9 cellular contexts compared by ENCODE assay signal in the genomic region with DNA sequence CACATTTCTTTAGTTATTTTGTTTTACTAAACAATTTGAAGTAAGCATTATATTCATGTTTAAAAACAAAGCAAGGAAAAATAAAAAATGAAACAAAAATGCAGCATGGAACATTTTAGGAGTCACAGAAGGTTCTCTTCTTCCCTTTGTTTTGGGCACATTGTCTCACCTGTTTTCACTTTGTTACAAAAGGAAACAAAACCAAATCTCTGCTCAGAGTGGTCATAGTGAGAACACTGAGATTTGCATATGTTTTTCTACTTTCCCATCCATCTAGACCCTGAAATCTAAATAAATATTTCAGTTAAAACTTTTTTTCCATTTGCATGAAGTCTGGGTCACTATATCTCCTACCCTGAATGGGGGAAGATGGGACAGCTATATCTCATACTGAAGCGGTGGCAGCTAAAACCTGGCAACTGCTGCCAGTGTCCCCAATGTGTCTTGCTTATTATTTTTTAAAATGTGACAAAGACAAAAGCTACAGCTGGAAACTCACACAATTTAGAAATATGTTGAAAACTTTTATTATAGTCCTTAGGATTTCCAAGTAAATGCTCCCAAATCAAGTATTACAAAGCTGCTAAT. TPM values are rescaled to one million over a fixed set of nuclear protein-coding genes. Genes with fewer than 3 reads are reported as not detected.
DNase-seq lines count a peak whose midpoint lies in the region; ATAC-seq, FAIRE-seq and TF ChIP-seq lines count a peak whose summit lies in the region.
"Had no signal": no experiment of that assay in that cellular context is flagged by ENCODE, and none has a peak within 500 bp of the region (broad histone marks: within the 10 kb centered on the region; RNA-seq: fewer than 3 reads in every experiment).

No MANE protein-coding gene starts in this region.

- H3K4me2 ChIP-seq in A549, result peak overlapping the region; percentile 93
- H3K4me2 ChIP-seq in neuronal stem cell (ENCODE audit: insufficient read depth, low read length, poor library complexity, severe bottlenecking), result no peak overlapping the region

- H3K9me3 Mint-ChIP-seq in activated B cell treated with CpG ODN at 0.5 μM for 24 hours, result no peaks in the 10 kb centered on the region

- no peak overlapping the region for H3K18ac ChIP-seq in neuronal stem cell (ENCODE audit: low read length)

- no peak overlapping the region for H3K23ac ChIP-seq in neuronal stem cell (ENCODE audit: low read depth, low read length, poor library complexity)

- DNase-seq in A549 (ENCODE audit: low read depth in 1 of 2, low spot score in 1 of 2) (no peak), activated B cell treated with CpG ODN at 0.5 μM for 24 hours (no peak), kidney (no peak), neuronal stem cell (ENCODE audit: low spot score) (no peak), NCI-H1694 (lab: John Stamatoyannopoulos, UW) (no peak), hypothalamus (lab: John Stamatoyannopoulos, UW) (no peak)
- DNase-seq: NCI-H2171 treated with DMSO at 0.1 percent for 48 hours had no signal

- no peak overlapping the region for H2BK12ac ChIP-seq in neuronal stem cell (ENCODE audit: low read length)

- no peak for TF ChIP-seq RAD21 in A549 (conservative IDR thresholded peaks at IDR 0.05 in 1 of 2, IDR thresholded peaks at IDR 0.05 in 1 of 2)

- H2BK5ac ChIP-seq in neuronal stem cell (ENCODE audit: low read length), result no peak overlapping the region

- H4K91ac ChIP-seq in neuronal stem cell (ENCODE audit: low read depth, low read length, poor library complexity), result no peak overlapping the region

- H3K4me3 ChIP-seq in A549 (peak overlapping the region; percentile 24), kidney (ENCODE audit: low read length in 2 of 2) (peak overlapping the region; percentile 37 to 44), neuronal stem cell (ENCODE audit: low read length in 2 of 2) (no peak overlapping the region)

- H2AK5ac ChIP-seq in neuronal stem cell (ENCODE audit: low read depth, low read length), result no peak overlapping the region

- peaks cover 1% of the 10 kb centered on the region for H3K27me3 Mint-ChIP-seq in activated B cell treated with CpG ODN at 0.5 μM for 24 hours

- peak overlapping the region; percentile 48 for H3K4me3 Mint-ChIP-seq in activated B cell treated with CpG ODN at 0.5 μM for 24 hours

- H3K9me3 ChIP-seq in A549 (no peaks in the 10 kb centered on the region), kidney (ENCODE audit: control insufficient read depth in 1 of 2, low read length in 2 of 2) (no peaks in the 10 kb centered on the region), neuronal stem cell (replicated peaks in 1 of 2; ENCODE audit: control insufficient read depth in 2 of 2, insufficient read depth in 1 of 2, low read depth in 1 of 2, low read length in 2 of 2) (no peaks in the 10 kb centered on the region)

- H2BK15ac ChIP-seq in neuronal stem cell (ENCODE audit: low read length), result no peak overlapping the region

- no peak overlapping the region for H2AFZ ChIP-seq in neuronal stem cell (ENCODE audit: low read length)

- H4K8ac ChIP-seq in neuronal stem cell (ENCODE audit: low read depth, low read length), result no peak overlapping the region

- CTCF ChIA-PET in A549 (lab: Yijun Ruan, JAX) (interaction anchor here (0.6 to 1.4 kb wide), 6 partner anchors 16 to 716 kb away, joined by 3 to 4 read pairs (median 3); no protein-coding TSS in a partner anchor), activated B cell treated with CpG ODN at 0.5 μM for 24 hours (lab: Charles Lee) (no interaction called here)

- TF ChIP-seq POLR2A in A549 (IDR thresholded peaks at IDR 0.05; ENCODE audit: low read length), result no peak

- no peak for TF ChIP-seq EP300 in A549 (IDR thresholded peaks at IDR 0.05)

- 85% methylated on average over 1 of the region's 1 CpG for WGBS in A549 (ENCODE audit: missing lambda C conversion rate)
- no CpG with 5 or more reads among the region's 1 CpG for WGBS in neuronal stem cell (ENCODE audit: extremely low coverage in 2 of 2, insufficient read length in 2 of 2, insufficient replicate concordance in 1 of 2), 2 donors

- H3K14ac ChIP-seq in neuronal stem cell (ENCODE audit: low read length), result no peak overlapping the region

- H3K4me1 ChIP-seq in A549, result peaks cover 39% of the 10 kb centered on the region
- H3K4me1 ChIP-seq in kidney (ENCODE audit: control insufficient read depth in 1 of 2, insufficient read depth in 1 of 2, low read depth in 1 of 2, low read length in 2 of 2), result peaks cover 8 to 22% of the 10 kb centered on the region in 2 donors
- peaks cover 17% of the 10 kb centered on the region in 2 donors for H3K4me1 ChIP-seq in neuronal stem cell (ENCODE audit: control insufficient read depth in 2 of 2, insufficient read depth in 1 of 2, low read depth in 1 of 2, low read length in 2 of 2)

- no peak overlapping the region for H3K27ac ChIP-seq in A549
- no peak overlapping the region for H3K27ac ChIP-seq in kidney (ENCODE audit: low read depth in 2 of 2, low read length in 2 of 2)
- no peak overlapping the region for H3K27ac ChIP-seq in neuronal stem cell (replicated peaks; ENCODE audit: low read length)

- no peak for TF ChIP-seq CTCF in A549 (IDR thresholded peaks at IDR 0.05)
- TF ChIP-seq CTCF in activated B cell treated with CpG ODN at 0.5 μM for 24 hours (IDR thresholded peaks at IDR 0.05), result no peak
- TF ChIP-seq CTCF in kidney (IDR thresholded peaks at IDR 0.05; ENCODE audit: borderline replicate concordance, extremely low read depth, insufficient read depth), result no peak

- H3K36me3 Mint-ChIP-seq in activated B cell treated with CpG ODN at 0.5 μM for 24 hours (ENCODE audit: low read depth), result peaks cover 54% of the 10 kb centered on the region

- no peak overlapping the region for H3K4ac ChIP-seq in neuronal stem cell (ENCODE audit: low read length)

- no peaks in the 10 kb centered on the region for H3K36me3 ChIP-seq in kidney (ENCODE audit: control insufficient read depth in 1 of 2, insufficient read depth in 2 of 2, low read length in 2 of 2)
- H3K36me3 ChIP-seq in neuronal stem cell (replicated peaks in 1 of 2; ENCODE audit: control insufficient read depth in 2 of 2, insufficient read depth in 2 of 2, low read length in 2 of 2), result peaks cover 0 to 17% of the 10 kb centered on the region in 2 donors

- H3K9ac ChIP-seq in kidney (ENCODE audit: low read length in 2 of 2) (no peak overlapping the region), neuronal stem cell (ENCODE audit: low read depth, low read length, poor library complexity) (no peak overlapping the region)

- H3K27ac Mint-ChIP-seq in activated B cell treated with CpG ODN at 0.5 μM for 24 hours, result no peak overlapping the region

- peaks cover 5% of the 10 kb centered on the region for H3K79me1 ChIP-seq in neuronal stem cell (ENCODE audit: low read depth, low read length)

- no peaks in the 10 kb centered on the region for H3K27me3 ChIP-seq in neuronal stem cell (ENCODE audit: control insufficient read depth in 3 of 3, insufficient read depth in 3 of 3, low read depth in 1 of 3, low read length in 3 of 3)

- ATAC-seq in A549 (no peak), GM21390 (IDR thresholded peaks at IDR 0.05; ENCODE audit: unreplicated experiment) (peak; percentile 34), activated B cell treated with CpG ODN at 0.5 μM for 24 hours (ENCODE audit: low read depth) (no peak), HG02571 (IDR thresholded peaks at IDR 0.05; ENCODE audit: unreplicated experiment) (no peak)

- FAIRE-seq in A549 (lab: Jason Lieb, UNC) (no peak), kidney (lab: Jason Lieb, UNC) (no peak)

- no peak overlapping the region for H2BK120ac ChIP-seq in neuronal stem cell (ENCODE audit: low read depth, low read length)

- POLR2A ChIA-PET in A549 (lab: Yijun Ruan, JAX) (no interaction called here), activated B cell treated with CpG ODN at 0.5 μM for 24 hours (lab: Charles Lee) (no interaction called here)

- peaks cover 76% of the 10 kb centered on the region for H3K4me1 Mint-ChIP-seq in activated B cell treated with CpG ODN at 0.5 μM for 24 hours

- intact Hi-C loops in activated B cell treated with CpG ODN at 0.5 μM for 24 hours (cut with micrococcal nuclease) (loop anchor here (10.0 kb wide), 2 partner anchors 119 to 419 kb away; no protein-coding TSS in a partner anchor), kidney (cut with DNase I) (no loop called here)

TF ChIP-seq in A549, 52 proteins besides CTCF, POLR2A, EP300 and RAD21:
- TF ChIP-seq RFX5 (IDR thresholded peaks at IDR 0.05), result no peak
- no peak for TF ChIP-seq HES2 (IDR thresholded peaks at IDR 0.05)
- no peak for TF ChIP-seq ZSCAN20 (CRISPR knock-in tag; IDR thresholded peaks at IDR 0.05)
- no peak for TF ChIP-seq JUN (IDR thresholded peaks at IDR 0.05)
- no peak for TF ChIP-seq RCOR1 (IDR thresholded peaks at IDR 0.05; ENCODE audit: low read depth, low read length)
- TF ChIP-seq MYC (IDR thresholded peaks at IDR 0.05; ENCODE audit: borderline replicate concordance, low read length), result no peak
- TF ChIP-seq TFCP2L1 (CRISPR knock-in tag; IDR thresholded peaks at IDR 0.05), result no peak

RNA-seq across cellular contexts. Expression of gene EXOC8, which starts 3.5 kb away (rescaled TPM):
- polyA plus RNA-seq in A549 (2011; rRNA removed) (7.6 and 7.7 TPM in 2 replicates), A549 (2017; fragmentation: RNase III; extraction: RNeasy Plus Mini Kit Qiagen cat#74134 plus additional on column Dnase treatment) (8.9 to 10.1 TPM (median 9.8 TPM) in 3 replicates), kidney (ENCODE audit: insufficient read depth, low read depth, low replicate concordance) (4.3 TPM)
- 2.1 and 2.3 TPM in 2 replicates for polyA plus RNA-seq in A549 (2012; cell fraction: cytosol; rRNA removed)
- polyA plus RNA-seq in A549 (2012; cell fraction: nucleus; rRNA removed), result 2.8 and 3.6 TPM in 2 replicates
- polyA minus RNA-seq in A549 (2011; rRNA and poly(A)+ RNA removed), result 12.8 and 13.1 TPM in 2 replicates
- total RNA-seq in activated B cell treated with CpG ODN at 0.5 μM for 24 hours (21.7 and 24.9 TPM in 2 replicates), kidney (17.7 TPM)
- polyA plus RNA-seq in neuronal stem cell (2013, experiment 1 of 2), result 2.7 TPM
- 2.7 TPM for polyA plus RNA-seq in neuronal stem cell (2013, experiment 2 of 2)

RNA-seq across cellular contexts. Expression of gene SPRTN, which starts 3.9 kb away (rescaled TPM):
- polyA plus RNA-seq in A549 (2011; rRNA removed), result 17.9 and 21.0 TPM in 2 replicates
- polyA plus RNA-seq in A549 (2012; cell fraction: cytosol; rRNA removed), result 13.4 and 18.0 TPM in 2 replicates
- polyA plus RNA-seq in A549 (2012; cell fraction: nucleus; rRNA removed), result 11.7 and 15.3 TPM in 2 replicates
- 14.0 to 16.0 TPM (median 14.4 TPM) in 3 replicates for polyA plus RNA-seq in A549 (2017; fragmentation: RNase III; extraction: RNeasy Plus Mini Kit Qiagen cat#74134 plus additional on column Dnase treatment)
- 29.9 and 31.7 TPM in 2 replicates for polyA minus RNA-seq in A549 (2011; rRNA and poly(A)+ RNA removed)
- 14.2 and 18.9 TPM in 2 replicates for total RNA-seq in activated B cell treated with CpG ODN at 0.5 μM for 24 hours
- 8.9 TPM for total RNA-seq in kidney
- polyA plus RNA-seq in kidney (ENCODE audit: insufficient read depth, low read depth, low replicate concordance), result 5.3 TPM
- 10.0 TPM for polyA plus RNA-seq in neuronal stem cell (2013, experiment 1 of 2)
- polyA plus RNA-seq in neuronal stem cell (2013, experiment 2 of 2), result 10.8 TPM

Comparison
In these comparisons a context has a peak if more than half of its experiments do, and no peak if none do; other contexts are left out.
1. H3K4me3 ChIP-seq: peak in A549 (single experiment) and kidney (2 of 2); none in neuronal stem cell (0 of 2).